In the genomic region with DNA sequence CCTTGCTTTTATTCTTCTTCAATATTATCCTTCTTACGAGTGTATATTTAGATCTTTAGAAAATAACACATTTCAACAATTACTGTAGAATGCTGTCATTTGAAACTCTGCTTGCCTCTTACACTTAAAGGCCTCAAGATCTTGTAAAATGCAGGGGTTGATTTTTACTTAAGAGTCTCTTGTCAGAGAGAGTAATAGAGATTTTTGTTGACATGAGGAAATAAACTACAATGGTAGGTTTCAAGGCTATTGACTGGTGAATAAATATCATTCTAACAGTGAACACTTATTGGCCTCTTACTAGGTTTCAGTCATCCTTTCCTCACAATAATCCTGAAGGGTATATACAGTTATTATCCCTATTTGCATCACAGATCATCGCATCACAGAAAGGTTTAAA, we compare ENCODE assay signal across 23 cellular contexts.
"Had no signal": no experiment of that assay in that cellular context is flagged by ENCODE, and none has a peak within 500 bp of the region (broad histone marks: within the 10 kb centered on the region; RNA-seq: fewer than 3 reads in every experiment).

No MANE protein-coding gene starts in this region.

- H3K9me3 ChIP-seq: SK-N-SH had no signal

- DNase-seq: KBM-7; MV-4-11; NCI-H1048; NCI-H1105; NCI-H146; NCI-H1694 treated with DMSO at 0.1 percent for 48 hours; NCI-H1930; NCI-H2081; NCI-H2171 treated with DMSO at 0.1 percent for 48 hours; NCI-H226; NCI-H446; NCI-H510A; NCI-H524 treated with DMSO at 0.1 percent for 48 hours; NCI-H69; NCI-H774; NK-92 treated with Interleukin-12 subunit alpha and Interleukin-12 subunit beta, amount 100 ng/mL, for 24 hours; PC-3; SHP77 treated with DMSO at 0.1 percent for 48 hours; SK-N-SH; SW 1271; T-cell had no signal

- H3K27ac ChIP-seq: RWPE1 had no signal

- ATAC-seq: Panc1, PC-3, T-cell had no signal
